Comparison of ENCODE assay signal across 8 cellular contexts in genomic region chr1:267815-268214, GRCh38.
DNase-seq lines count a peak whose midpoint lies in the region; TF ChIP-seq lines count a peak whose summit lies in the region.
"Not testable (repeated sequence)": the region's sequence is repeated elsewhere in the genome, so short reads cannot be mapped to it uniquely, and the experiment has no call there.

No MANE protein-coding gene starts in this region.

- not testable (repeated sequence) for H3K9ac ChIP-seq in smooth muscle cell (ENCODE audit: low read depth)

- not testable (repeated sequence) for H3K36me3 ChIP-seq in smooth muscle cell (ENCODE audit: low read depth); suprapubic skin

- WGBS in smooth muscle cell (ENCODE audit: low lambda C conversion rate): 19% methylated on average over 5 of the region's 5 CpGs
- 14% methylated on average over 5 of the region's 5 CpGs for WGBS in suprapubic skin

- not testable (repeated sequence) for TF ChIP-seq EP300 in suprapubic skin (IDR thresholded peaks at IDR 0.05)

- not testable (repeated sequence) for H4K20me1 ChIP-seq in smooth muscle cell (ENCODE audit: low read depth)

- not testable (repeated sequence) for H3F3A ChIP-seq in smooth muscle cell (ENCODE audit: low read depth)

- not testable (repeated sequence) for H3K4me2 ChIP-seq in smooth muscle cell

- not testable (repeated sequence) for H3K27me3 ChIP-seq in smooth muscle cell (ENCODE audit: low read depth); suprapubic skin

- DNase-seq in EL (peak; percentile 50), NCI-H226 (peak; percentile 1), amniotic epithelial cell (ENCODE audit: low read depth) (peak; percentile 60), fibroblast of the aortic adventitia (ENCODE audit: low read depth) (peak; percentile 73), lung microvascular endothelial cell (ENCODE audit: low read depth in 2 of 2) (peak; percentile 65 to 66), suprapubic skin (ENCODE audit: low spot score in 2 of 2) (peak; percentile 66 to 78)
- peak; percentile 33 to 68 for DNase-seq in activated CD4-positive, alpha-beta T cell treated with anti-CD3 and anti-CD28 coated beads, Interleukin-2, amount 50 U/mL, for 24 hours (ENCODE audit: low read depth in 1 of 2, low spot score in 1 of 2)
- DNase-seq in smooth muscle cell (lab: John Stamatoyannopoulos, UW; ENCODE audit: unreplicated experiment): not testable (repeated sequence)

- not testable (repeated sequence) for H3K4me3 ChIP-seq in fibroblast of the aortic adventitia (ENCODE audit: low read depth, low read length); smooth muscle cell; suprapubic skin

- peak; percentile 59 for TF ChIP-seq CTCF in fibroblast of the aortic adventitia (IDR thresholded peaks at IDR 0.05; ENCODE audit: insufficient read depth, low read length)
- peak; percentile 56 for TF ChIP-seq CTCF in smooth muscle cell (IDR thresholded peaks at IDR 0.05; ENCODE audit: borderline replicate concordance, insufficient read depth, poor library complexity, severe bottlenecking)
- peak; percentile 29 to 56 for TF ChIP-seq CTCF in suprapubic skin (IDR thresholded peaks at IDR 0.05)

- H2AFZ ChIP-seq in smooth muscle cell (ENCODE audit: low read depth): not testable (repeated sequence)

- not testable (repeated sequence) for H3K79me2 ChIP-seq in smooth muscle cell (ENCODE audit: low read depth)

- not testable (repeated sequence) for H3K9me3 ChIP-seq in smooth muscle cell (replicated peaks; ENCODE audit: low read depth); suprapubic skin

- not testable (repeated sequence) for TF ChIP-seq POLR2A in suprapubic skin (IDR thresholded peaks at IDR 0.05)

- H3K27ac ChIP-seq in smooth muscle cell (ENCODE audit: low read depth); suprapubic skin: not testable (repeated sequence)

- H3K4me1 ChIP-seq in smooth muscle cell (ENCODE audit: low read depth); suprapubic skin: not testable (repeated sequence)
